5 cellular contexts compared by ENCODE assay signal in genomic region chr12:125031471-125031870, GRCh38. TPM values are rescaled to one million over a fixed set of nuclear protein-coding genes. Genes with fewer than 3 reads are reported as not detected.
DNase-seq lines count a peak whose midpoint lies in the region; ATAC-seq and TF ChIP-seq lines count a peak whose summit lies in the region.
"Not testable (repeated sequence)": the region's sequence is repeated elsewhere in the genome, so short reads cannot be mapped to it uniquely, and the experiment has no call there.

No MANE protein-coding gene starts in this region.

- not testable (repeated sequence) for H3K4me2 ChIP-seq in GM23338

- not testable (repeated sequence) for TF ChIP-seq CTCF in GM23338 (conservative IDR thresholded peaks at IDR 0.05; ENCODE audit: low read depth in 2 of 2); nephron progenitor cell (IDR thresholded peaks at IDR 0.05)

- not testable (repeated sequence) for ATAC-seq in GM23338; activated CD8-positive, alpha-beta T cell treated with anti-CD3 and anti-CD28 coated beads, Interleukin-2, amount 10 ng/mL, durations not matched to agents 7 days and 5 days

- not testable (repeated sequence) for H3K79me2 ChIP-seq in GM23338 (replicated peaks; ENCODE audit: insufficient read depth)

- peaks cover 17% of the 10 kb centered on the region; the same call in 2 of the 3 replicates for H3K9me3 Mint-ChIP-seq in GM23338
- not testable (repeated sequence) for H3K9me3 Mint-ChIP-seq in activated CD8-positive, alpha-beta T cell treated with anti-CD3 and anti-CD28 coated beads, Interleukin-2, amount 10 ng/mL, durations not matched to agents 7 days and 5 days (ENCODE audit: insufficient read depth)
- H3K9me3 Mint-ChIP-seq in nephron progenitor cell: peaks cover 11% of the 10 kb centered on the region

- not testable (repeated sequence) for H3K4me3 Mint-ChIP-seq in GM23338; activated CD8-positive, alpha-beta T cell treated with anti-CD3 and anti-CD28 coated beads, Interleukin-2, amount 10 ng/mL, durations not matched to agents 7 days and 5 days; nephron progenitor cell

- not testable (repeated sequence) for H3K36me3 Mint-ChIP-seq in GM23338 (ENCODE audit: low read depth)
- H3K36me3 Mint-ChIP-seq in activated CD8-positive, alpha-beta T cell treated with anti-CD3 and anti-CD28 coated beads, Interleukin-2, amount 10 ng/mL, durations not matched to agents 7 days and 5 days (ENCODE audit: low read depth): peaks cover 15% of the 10 kb centered on the region
- H3K36me3 Mint-ChIP-seq in nephron progenitor cell (ENCODE audit: low read depth): peaks cover 11% of the 10 kb centered on the region

- CTCF ChIA-PET in activated CD8-positive, alpha-beta T cell treated with anti-CD3 and anti-CD28 coated beads, Interleukin-2, amount 10 ng/mL, durations not matched to agents 7 days and 5 days (lab: Charles Lee): not testable (repeated sequence)

- not testable (repeated sequence) for H3K4me3 ChIP-seq in GM23338

- not testable (repeated sequence) for H3K9me2 ChIP-seq in GM23338 (ENCODE audit: insufficient read depth)

- POLR2A ChIA-PET in activated CD8-positive, alpha-beta T cell treated with anti-CD3 and anti-CD28 coated beads, Interleukin-2, amount 10 ng/mL, durations not matched to agents 7 days and 5 days (lab: Charles Lee): not testable (repeated sequence)

- in situ Hi-C loops in SK-MEL-5 (cut with HindIII; ENCODE audit: low pct_unique_long_range_greater_than_20kb, low sequenced_read_pairs): not testable (repeated sequence)

- H3K27me3 Mint-ChIP-seq in GM23338 (ENCODE audit: insufficient read depth, low read depth, poor library complexity); activated CD8-positive, alpha-beta T cell treated with anti-CD3 and anti-CD28 coated beads, Interleukin-2, amount 10 ng/mL, durations not matched to agents 7 days and 5 days (ENCODE audit: low read depth); nephron progenitor cell (ENCODE audit: low read depth, poor library complexity): not testable (repeated sequence)

- peak overlapping the region; percentile 5; the same call in 1 of the 2 replicates for H3K27ac Mint-ChIP-seq in GM23338
- H3K27ac Mint-ChIP-seq in activated CD8-positive, alpha-beta T cell treated with anti-CD3 and anti-CD28 coated beads, Interleukin-2, amount 10 ng/mL, durations not matched to agents 7 days and 5 days: peak overlapping the region; percentile 34
- peak overlapping the region; percentile 80 for H3K27ac Mint-ChIP-seq in nephron progenitor cell

- DNase-seq in GM23338 (ENCODE audit: low spot score); activated CD8-positive, alpha-beta T cell treated with anti-CD3 and anti-CD28 coated beads, Interleukin-2, amount 10 ng/mL, durations not matched to agents 7 days and 5 days; nephron progenitor cell: not testable (repeated sequence)
- DNase-seq in NCI-H2227 treated with DMSO at 0.1 percent for 48 hours (lab: John Stamatoyannopoulos, UW) (peak; percentile 40), SK-MEL-5 (ENCODE audit: low read depth, low spot score) (peak; percentile 9)

- not testable (repeated sequence) for H4K20me1 ChIP-seq in GM23338 (replicated peaks; ENCODE audit: insufficient read depth)

- H3K27ac ChIP-seq in GM23338 (ENCODE audit: low read depth): peak overlapping the region; percentile 76; the same call in 1 of the 2 replicates

- not testable (repeated sequence) for H3K36me3 ChIP-seq in GM23338 (ENCODE audit: insufficient read depth)

- not testable (repeated sequence) for H3K4me1 Mint-ChIP-seq in GM23338; activated CD8-positive, alpha-beta T cell treated with anti-CD3 and anti-CD28 coated beads, Interleukin-2, amount 10 ng/mL, durations not matched to agents 7 days and 5 days (ENCODE audit: low read depth)
- H3K4me1 Mint-ChIP-seq in nephron progenitor cell: peaks cover 13% of the 10 kb centered on the region

- H2AFZ ChIP-seq in GM23338: not testable (repeated sequence)

- H3K4me1 ChIP-seq in GM23338 (ENCODE audit: insufficient read depth): not testable (repeated sequence)

- H3K27me3 ChIP-seq in GM23338 (ENCODE audit: insufficient read depth): not testable (repeated sequence)

- H3F3A ChIP-seq in GM23338 (replicated peaks; ENCODE audit: low read depth): not testable (repeated sequence)

RNA-seq across cellular contexts. Expression of gene AACS, which starts 33.8 kb away (rescaled TPM):
- total RNA-seq in GM23338 (2014; rRNA removed; shearing (Covaris generic)): 64.4 and 64.5 TPM in 2 replicates
- 31.1 and 33.0 TPM in 2 replicates for polyA plus RNA-seq in GM23338 (2016; fragmentation: Nextera tagmentation; extraction: Ambion mirVana)
- 13.0 and 13.8 TPM in 2 replicates for total RNA-seq in SK-MEL-5 (2014; rRNA removed; shearing (Covaris generic))
- 15.4 and 26.6 TPM in 2 replicates for polyA plus RNA-seq in SK-MEL-5 (2015; cell fraction: cytosol; rRNA removed)
- polyA plus RNA-seq in SK-MEL-5 (2015; cell fraction: nucleus; rRNA removed): 18.4 and 18.9 TPM in 2 replicates
- 10 to 100 TPM; 24.7 to 26.7 TPM for total RNA-seq in activated CD8-positive, alpha-beta T cell treated with anti-CD3 and anti-CD28 coated beads, Interleukin-2, amount 10 ng/mL, durations not matched to agents 7 days and 5 days

RNA-seq across cellular contexts. Expression of gene BRI3BP, which starts 38.0 kb away (rescaled TPM):
- 10.7 and 12.6 TPM in 2 replicates for total RNA-seq in GM23338 (2014; rRNA removed; shearing (Covaris generic))
- 5.8 and 7.5 TPM in 2 replicates for polyA plus RNA-seq in GM23338 (2016; fragmentation: Nextera tagmentation; extraction: Ambion mirVana)
- 12.0 and 12.2 TPM in 2 replicates for total RNA-seq in SK-MEL-5 (2014; rRNA removed; shearing (Covaris generic))
- polyA plus RNA-seq in SK-MEL-5 (2015; cell fraction: cytosol; rRNA removed): 14.3 and 19.4 TPM in 2 replicates
- polyA plus RNA-seq in SK-MEL-5 (2015; cell fraction: nucleus; rRNA removed): 2.5 and 3.4 TPM in 2 replicates
- total RNA-seq in activated CD8-positive, alpha-beta T cell treated with anti-CD3 and anti-CD28 coated beads, Interleukin-2, amount 10 ng/mL, durations not matched to agents 7 days and 5 days: 10 to 100 TPM; 26.5 to 27.0 TPM

RNA-seq across cellular contexts. Expression of gene DHX37, which starts 42.5 kb away (rescaled TPM):
- total RNA-seq in GM23338 (2014; rRNA removed; shearing (Covaris generic)): 52.9 and 61.5 TPM in 2 replicates
- 16.0 and 17.4 TPM in 2 replicates for polyA plus RNA-seq in GM23338 (2016; fragmentation: Nextera tagmentation; extraction: Ambion mirVana)
- 38.2 and 48.2 TPM in 2 replicates for total RNA-seq in SK-MEL-5 (2014; rRNA removed; shearing (Covaris generic))
- polyA plus RNA-seq in SK-MEL-5 (2015; cell fraction: cytosol; rRNA removed): 44.8 and 59.1 TPM in 2 replicates
- polyA plus RNA-seq in SK-MEL-5 (2015; cell fraction: nucleus; rRNA removed): 64.6 and 71.5 TPM in 2 replicates
- total RNA-seq in activated CD8-positive, alpha-beta T cell treated with anti-CD3 and anti-CD28 coated beads, Interleukin-2, amount 10 ng/mL, durations not matched to agents 7 days and 5 days: 10 to 100 TPM; 33.3 to 34.6 TPM

Comparison
In these comparisons a context has a peak if more than half of its experiments do, and no peak if none do; other contexts are left out.
1. H3K27ac Mint-ChIP-seq: peak in every context shown above with its lines; median percentile 80 in nephron progenitor cell; 34 in activated CD8-positive, alpha-beta T cell treated with anti-CD3 and anti-CD28 coated beads, Interleukin-2, amount 10 ng/mL, durations not matched to agents 7 days and 5 days; 5 in GM23338.